24 cellular contexts compared by ENCODE assay signal in the genomic region with DNA sequence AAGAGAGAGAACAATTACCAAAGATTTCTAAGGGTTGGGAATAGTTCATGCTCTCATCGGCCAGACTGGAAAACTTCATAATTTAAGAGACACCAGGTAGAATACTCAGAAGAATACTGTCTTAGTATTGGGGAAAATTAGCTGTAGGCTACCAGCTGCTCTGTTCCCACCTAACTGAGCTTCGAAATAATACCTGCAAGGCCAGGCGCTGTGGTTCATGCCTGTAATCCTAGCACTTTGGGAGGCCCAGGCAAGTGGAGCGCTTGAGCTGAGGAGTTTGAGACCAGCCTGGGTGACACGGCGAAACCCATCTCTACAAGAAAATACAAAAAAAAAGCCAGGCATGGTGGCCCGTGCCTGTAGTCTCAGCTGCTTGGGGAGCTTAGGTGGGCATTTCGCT.
"Had no signal": no experiment of that assay in that cellular context is flagged by ENCODE, and none has a peak within 500 bp of the region (broad histone marks: within the 10 kb centered on the region; RNA-seq: fewer than 3 reads in every experiment).

No MANE protein-coding gene starts in this region.

- H3K4me3 ChIP-seq: esophagus muscularis mucosa, right atrium auricular region, tibial artery had no signal

- H3K27me3 Mint-ChIP-seq: activated CD4-positive, alpha-beta T cell treated with anti-CD3 and anti-CD28 coated beads, Interleukin-2, amount 10 ng/mL, durations not matched to agents 7 days and 5 days; activated CD8-positive, alpha-beta memory T cell treated with anti-CD3 and anti-CD28 coated beads, Interleukin-2, amount 10 ng/mL, durations not matched to agents 7 days and 5 days; activated CD8-positive, alpha-beta T cell treated with anti-CD3 and anti-CD28 coated beads for 36 hours; brain; progenitor cell of endocrine pancreas; stimulated activated naive CD8-positive, alpha-beta T cell treated with anti-CD3 and anti-CD28 coated beads, Interleukin-15, Interleukin-2, amounts not matched to agents 100 ng/mL and 50 ng/mL, for 24 hours had no signal

- H3K27ac ChIP-seq: esophagus muscularis mucosa, right atrium auricular region, tibial artery had no signal

- H3K27ac Mint-ChIP-seq: activated CD4-positive, alpha-beta T cell treated with anti-CD3 and anti-CD28 coated beads, Interleukin-2, amount 10 ng/mL, durations not matched to agents 7 days and 5 days; activated CD8-positive, alpha-beta memory T cell treated with anti-CD3 and anti-CD28 coated beads, Interleukin-2, amount 10 ng/mL, durations not matched to agents 7 days and 5 days; activated CD8-positive, alpha-beta T cell treated with anti-CD3 and anti-CD28 coated beads for 36 hours; progenitor cell of endocrine pancreas; stimulated activated naive CD8-positive, alpha-beta T cell treated with anti-CD3 and anti-CD28 coated beads, Interleukin-15, Interleukin-2, amounts not matched to agents 100 ng/mL and 50 ng/mL, for 24 hours; T-helper 1 cell treated with Interleukin-12 subunit alpha and Interleukin-12 subunit beta and Interleukin-4 antibody, amounts not matched to agents 30 μg/mL and 1 μg/mL, for 36 hours had no signal

- H3K4me3 Mint-ChIP-seq: activated CD4-positive, alpha-beta T cell treated with anti-CD3 and anti-CD28 coated beads, Interleukin-2, amount 10 ng/mL, durations not matched to agents 7 days and 5 days; activated CD8-positive, alpha-beta memory T cell treated with anti-CD3 and anti-CD28 coated beads, Interleukin-2, amount 10 ng/mL, durations not matched to agents 7 days and 5 days; activated CD8-positive, alpha-beta T cell treated with anti-CD3 and anti-CD28 coated beads for 36 hours; brain; stimulated activated naive CD8-positive, alpha-beta T cell treated with anti-CD3 and anti-CD28 coated beads, Interleukin-15, Interleukin-2, amounts not matched to agents 100 ng/mL and 50 ng/mL, for 24 hours; T-helper 1 cell treated with Interleukin-12 subunit alpha and Interleukin-12 subunit beta and Interleukin-4 antibody, amounts not matched to agents 30 μg/mL and 1 μg/mL, for 36 hours had no signal

- DNase-seq: activated CD4-positive, alpha-beta T cell treated with anti-CD3 and anti-CD28 coated beads, Interleukin-2, amount 10 ng/mL, durations not matched to agents 7 days and 5 days; activated CD8-positive, alpha-beta memory T cell treated with anti-CD3 and anti-CD28 coated beads, Interleukin-2, amount 10 ng/mL, durations not matched to agents 7 days and 5 days; activated CD8-positive, alpha-beta T cell treated with anti-CD3 and anti-CD28 coated beads for 36 hours; activated effector memory CD4-positive, alpha-beta T cell treated with anti-CD3 and anti-CD28 coated beads, Interleukin-2, amount 50 U/mL, for 16 hours; activated naive CD4-positive, alpha-beta T cell treated with anti-CD3 and anti-CD28 coated beads, Interleukin-2, amount 50 U/mL, for 16 hours; activated T-cell treated with anti-CD3 and anti-CD28 coated beads for 4 hours; anterior cingulate cortex; caudate nucleus; dermis blood vessel endothelial cell; effector memory CD4-positive, alpha-beta T cell; head of caudate nucleus; hypothalamus; stimulated activated CD4-positive, alpha-beta T cell treated with anti-CD3 and anti-CD28 coated beads, Interleukin-12 subunit alpha, Interleukin-12 subunit beta, amount 100 ng/mL, for 4 hours; stimulated activated CD4-positive, alpha-beta T cell treated with anti-CD3 and anti-CD28 coated beads, Interleukin-4, amount 100 ng/mL, for 4 hours; tibial artery had no signal

- FAIRE-seq: frontal cortex, urothelium cell line had no signal

- H3K9me3 ChIP-seq: esophagus muscularis mucosa, right atrium auricular region, tibial artery had no signal

- H3K9me3 Mint-ChIP-seq: activated CD4-positive, alpha-beta T cell treated with anti-CD3 and anti-CD28 coated beads, Interleukin-2, amount 10 ng/mL, durations not matched to agents 7 days and 5 days; activated CD8-positive, alpha-beta T cell treated with anti-CD3 and anti-CD28 coated beads for 36 hours; stimulated activated naive CD8-positive, alpha-beta T cell treated with anti-CD3 and anti-CD28 coated beads, Interleukin-15, Interleukin-2, amounts not matched to agents 100 ng/mL and 50 ng/mL, for 24 hours; T-helper 1 cell treated with Interleukin-12 subunit alpha and Interleukin-12 subunit beta and Interleukin-4 antibody, amounts not matched to agents 30 μg/mL and 1 μg/mL, for 36 hours had no signal

- ATAC-seq: activated CD4-positive, CD25-positive, alpha-beta regulatory T cell treated with anti-CD3 and anti-CD28 coated beads, Interleukin-2, amount 50 U/mL, for 24 hours; activated CD8-positive, alpha-beta memory T cell treated with anti-CD3 and anti-CD28 coated beads, Interleukin-2, amount 10 ng/mL, durations not matched to agents 7 days and 5 days; activated CD8-positive, alpha-beta T cell treated with anti-CD3 and anti-CD28 coated beads for 36 hours had no signal

- H3K27me3 ChIP-seq: esophagus muscularis mucosa, right atrium auricular region, tibial artery had no signal

- H3K36me3 ChIP-seq: esophagus muscularis mucosa, right atrium auricular region, tibial artery had no signal
